In genomic region chr13:20990910-20991525, GRCh38 we compare ENCODE assay signal across 25 cellular contexts.
A peak's percentile ranks its signal among the peaks of the same experiment; 100 is the strongest.
DNase-seq lines count a peak whose midpoint lies in the region; ATAC-seq lines count a peak whose summit lies in the region.
"Had no signal": no experiment of that assay in that cellular context is flagged by ENCODE, and none has a peak within 500 bp of the region (broad histone marks: within the 10 kb centered on the region; RNA-seq: fewer than 3 reads in every experiment).

No MANE protein-coding gene starts in this region.

- ATAC-seq in esophagus mucosa (peak; percentile 34), sciatic nerve (no peak), HG02571 (IDR thresholded peaks at IDR 0.05; ENCODE audit: unreplicated experiment) (no peak)
- ATAC-seq: activated CD8-positive, alpha-beta T cell treated with anti-CD3 and anti-CD28 coated beads for 36 hours; effector memory CD8-positive, alpha-beta T cell; foreskin keratinocyte; GM12878; natural killer cell; upper lobe of right lung had no signal

- H3K4me3 ChIP-seq in H7 (ENCODE audit: insufficient read depth, low read depth, low read length) = no peak overlapping the region
- H3K4me3 ChIP-seq: breast epithelium, colonic mucosa, esophagus muscularis mucosa, GM12878, MG63, Peyer's patch, upper lobe of right lung had no signal

- DNase-seq in H7 = peak; percentile 60
- peak; percentile 4 for DNase-seq in RPMI8226
- peak; percentile 55 for DNase-seq in sciatic nerve (ENCODE audit: low spot score)
- no peak for DNase-seq in DMS114 treated with DMSO at 0.1 percent for 48 hours (lab: John Stamatoyannopoulos, UW; ENCODE audit: unreplicated experiment)
- no peak for DNase-seq in Ammon's horn (ENCODE audit: low spot score)
- DNase-seq: activated CD4-positive, alpha-beta T cell treated with anti-CD3 and anti-CD28 coated beads for 1 hour; activated CD8-positive, alpha-beta T cell treated with anti-CD3 and anti-CD28 coated beads for 36 hours; CD4-positive, CD25-positive, alpha-beta regulatory T cell; colonic mucosa; effector memory CD8-positive, alpha-beta T cell; foreskin keratinocyte; hypothalamus; MG63; natural killer cell; NCI-H1105 treated with DMSO at 0.1 percent for 48 hours; NCI-H2081; NCI-H226; Peyer's patch; T-helper 1 cell; upper lobe of right lung had no signal

- peaks cover 12% of the 10 kb centered on the region for H3K36me3 ChIP-seq in H7 (replicated peaks; ENCODE audit: control insufficient read depth, insufficient read depth, low read length)
- H3K36me3 ChIP-seq: colonic mucosa had no signal

- H3K27me3 ChIP-seq in H7 (ENCODE audit: control insufficient read depth, insufficient read depth, low read length) = no peaks in the 10 kb centered on the region
- H3K27me3 ChIP-seq: breast epithelium, colonic mucosa, esophagus muscularis mucosa, foreskin keratinocyte, MG63, Peyer's patch, upper lobe of right lung had no signal

- intact Hi-C loops in sciatic nerve (cut with DNase I) = no loop called here

Comparison
In these comparisons a context has a peak if more than half of its experiments do, and no peak if none do; other contexts are left out.
1. DNase-seq: peak in H7 (single experiment), RPMI8226 (single experiment) and sciatic nerve (single experiment); none in DMS114 treated with DMSO at 0.1 percent for 48 hours (single experiment) and Ammon's horn (single experiment).